Comparison of ENCODE assay signal across 8 cellular contexts in genomic region chr20:46021361-46022359, GRCh38. TPM values are rescaled to one million over a fixed set of nuclear protein-coding genes. Genes with fewer than 3 reads are reported as not detected.
A peak's percentile ranks its signal among the peaks of the same experiment; 100 is the strongest.
DNase-seq lines count a peak whose midpoint lies in the region; ATAC-seq and TF ChIP-seq lines count a peak whose summit lies in the region.

No MANE protein-coding gene starts in this region.

- peaks cover 60% of the 10 kb centered on the region for H3K27me3 Mint-ChIP-seq in MCF 10A (ENCODE audit: insufficient read depth, unreplicated experiment)

- H3K4me3 Mint-ChIP-seq in MCF 10A (ENCODE audit: unreplicated experiment): peak overlapping the region; percentile 29

- peak; percentile 63 for DNase-seq in G401 (ENCODE audit: low spot score)
- DNase-seq in NB4 (ENCODE audit: low read depth): peak; percentile 92
- DNase-seq in SKM-1 (lab: John Stamatoyannopoulos, UW; ENCODE audit: unreplicated experiment): peak; percentile 77
- peak; percentile 17 for DNase-seq in MCF 10A (ENCODE audit: unreplicated experiment)
- peak in 1 of 2 donors; percentile 37 for DNase-seq in left colon
- peak; percentile 70 for DNase-seq in stimulated activated naive CD8-positive, alpha-beta T cell treated with anti-CD3 and anti-CD28 coated beads, Interleukin-15, Interleukin-2, amounts not matched to agents 100 U/mL and 50 U/mL, for 24 hours
- no peak for DNase-seq in amniotic stem cell (lab: John Stamatoyannopoulos, UW)

- TF ChIP-seq CTCF in NB4 (IDR thresholded peaks at IDR 0.05; ENCODE audit: low read depth, low read length) (no peak), MCF 10A (IDR thresholded peaks at IDR 0.05; ENCODE audit: unreplicated experiment) (no peak)

- no peaks in the 10 kb centered on the region for H3K36me3 Mint-ChIP-seq in MCF 10A (ENCODE audit: insufficient read depth, unreplicated experiment)

- H3K4me1 Mint-ChIP-seq in MCF 10A (ENCODE audit: insufficient read depth, unreplicated experiment): peaks cover 12% of the 10 kb centered on the region

- H3K27ac Mint-ChIP-seq in MCF 10A (ENCODE audit: low read depth, unreplicated experiment): no peak overlapping the region

- ATAC-seq in left colon: peak; percentile 65
- peak; percentile 48 for ATAC-seq in stimulated activated naive CD8-positive, alpha-beta T cell treated with anti-CD3 and anti-CD28 coated beads, Interleukin-15, Interleukin-2, amounts not matched to agents 100 U/mL and 50 U/mL, for 24 hours
- ATAC-seq in GM18867 (IDR thresholded peaks at IDR 0.05; ENCODE audit: unreplicated experiment): no peak

- POLR2A ChIA-PET in MCF 10A (lab: Yijun Ruan, JAX): no interaction called here

- in situ Hi-C loops in G401 (cut with HindIII; ENCODE audit: low sequenced_read_pairs): no loop called here

- CTCF ChIA-PET in MCF 10A (lab: Yijun Ruan, JAX): interaction anchor here (0.6 to 2.2 kb wide), 19 partner anchors 8 to 954 kb away, joined by 3 to 16 read pairs (median 3); no protein-coding TSS in a partner anchor

- no TSS peak for BruUV-seq in MCF 10A (replicated peaks; lab: Mats Ljungman, UMichigan)

- H3K9me3 Mint-ChIP-seq in MCF 10A (ENCODE audit: unreplicated experiment): no peaks in the 10 kb centered on the region

- intact Hi-C loops in MCF 10A (cut with micrococcal nuclease) (loop anchor here (2.0 to 10.0 kb wide), 2 partner anchors 65 to 303 kb away; no protein-coding TSS in a partner anchor), left colon (cut with DNase I, micrococcal nuclease) (loop anchor here (5.0 to 10.0 kb wide), 2 partner anchors 83 to 151 kb away; no protein-coding TSS in a partner anchor)

- peak overlapping the region; percentile 65 for H3K4me3 ChIP-seq in NB4 (ENCODE audit: low read depth, low read length)

- TF ChIP-seq POLR2A in NB4 (IDR thresholded peaks at IDR 0.05; ENCODE audit: extremely low read depth, insufficient read length): no peak

RNA-seq across cellular contexts. Expression of gene SLC12A5, which starts 7.4 kb away (rescaled TPM):
- 0.03 and 0.43 TPM in 2 replicates for total RNA-seq in G401 (2014; rRNA removed; shearing (Covaris generic))
- total RNA-seq in MCF 10A (2022) (0.75 and 0.98 TPM in 2 replicates), left colon (1 to 10 TPM in 1 of 2 donors, not detected in 1; 1.6 TPM)

RNA-seq across cellular contexts. Expression of gene MMP9, which starts 13.0 kb away (rescaled TPM):
- not detected in 2 replicates for total RNA-seq in G401 (2014; rRNA removed; shearing (Covaris generic))
- total RNA-seq in MCF 10A (2022): 0.12 TPM in 1 of 2 replicates, not detected in the other
- 1 to 10 TPM in 1 of 2 donors, under 1 TPM in 1; 0.31 to 2.1 TPM for total RNA-seq in left colon

RNA-seq across cellular contexts. Expression of gene ZNF335, which starts 49.7 kb away (rescaled TPM):
- total RNA-seq in G401 (2014; rRNA removed; shearing (Covaris generic)): 7.2 and 11.1 TPM in 2 replicates
- 24.2 and 26.9 TPM in 2 replicates for total RNA-seq in MCF 10A (2022)
- 10 to 100 TPM; 14.8 to 18.2 TPM for total RNA-seq in left colon
